ENCODE assay signal across 1 cellular context in the genomic region with DNA sequence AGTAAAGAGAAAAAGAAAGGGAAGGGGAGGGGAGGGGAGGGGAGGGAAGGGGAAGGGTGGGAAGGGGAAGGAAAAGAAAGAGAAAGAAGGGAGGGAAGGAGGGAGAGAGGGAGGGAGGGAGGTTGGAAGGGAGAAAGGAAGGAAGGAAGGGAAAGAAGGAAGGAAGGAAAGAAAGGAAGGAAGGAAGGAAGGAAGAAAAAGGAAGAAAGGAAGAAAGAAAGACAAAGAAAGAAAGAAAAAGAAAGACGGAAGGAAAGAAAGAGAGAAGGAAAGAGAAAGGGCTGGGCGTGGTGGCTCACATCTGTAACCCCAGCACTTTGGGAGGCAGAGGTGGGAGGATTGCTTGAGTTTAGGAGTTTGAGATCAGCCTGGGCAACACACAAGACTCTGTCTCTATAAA.
TF ChIP-seq lines count a peak whose summit lies in the region.

No MANE protein-coding gene starts in this region.

TF ChIP-seq in HEK293, 187 proteins besides CTCF, POLR2A, EP300 and RAD21 (continued from another document):
- TF ChIP-seq, protein P1, sequence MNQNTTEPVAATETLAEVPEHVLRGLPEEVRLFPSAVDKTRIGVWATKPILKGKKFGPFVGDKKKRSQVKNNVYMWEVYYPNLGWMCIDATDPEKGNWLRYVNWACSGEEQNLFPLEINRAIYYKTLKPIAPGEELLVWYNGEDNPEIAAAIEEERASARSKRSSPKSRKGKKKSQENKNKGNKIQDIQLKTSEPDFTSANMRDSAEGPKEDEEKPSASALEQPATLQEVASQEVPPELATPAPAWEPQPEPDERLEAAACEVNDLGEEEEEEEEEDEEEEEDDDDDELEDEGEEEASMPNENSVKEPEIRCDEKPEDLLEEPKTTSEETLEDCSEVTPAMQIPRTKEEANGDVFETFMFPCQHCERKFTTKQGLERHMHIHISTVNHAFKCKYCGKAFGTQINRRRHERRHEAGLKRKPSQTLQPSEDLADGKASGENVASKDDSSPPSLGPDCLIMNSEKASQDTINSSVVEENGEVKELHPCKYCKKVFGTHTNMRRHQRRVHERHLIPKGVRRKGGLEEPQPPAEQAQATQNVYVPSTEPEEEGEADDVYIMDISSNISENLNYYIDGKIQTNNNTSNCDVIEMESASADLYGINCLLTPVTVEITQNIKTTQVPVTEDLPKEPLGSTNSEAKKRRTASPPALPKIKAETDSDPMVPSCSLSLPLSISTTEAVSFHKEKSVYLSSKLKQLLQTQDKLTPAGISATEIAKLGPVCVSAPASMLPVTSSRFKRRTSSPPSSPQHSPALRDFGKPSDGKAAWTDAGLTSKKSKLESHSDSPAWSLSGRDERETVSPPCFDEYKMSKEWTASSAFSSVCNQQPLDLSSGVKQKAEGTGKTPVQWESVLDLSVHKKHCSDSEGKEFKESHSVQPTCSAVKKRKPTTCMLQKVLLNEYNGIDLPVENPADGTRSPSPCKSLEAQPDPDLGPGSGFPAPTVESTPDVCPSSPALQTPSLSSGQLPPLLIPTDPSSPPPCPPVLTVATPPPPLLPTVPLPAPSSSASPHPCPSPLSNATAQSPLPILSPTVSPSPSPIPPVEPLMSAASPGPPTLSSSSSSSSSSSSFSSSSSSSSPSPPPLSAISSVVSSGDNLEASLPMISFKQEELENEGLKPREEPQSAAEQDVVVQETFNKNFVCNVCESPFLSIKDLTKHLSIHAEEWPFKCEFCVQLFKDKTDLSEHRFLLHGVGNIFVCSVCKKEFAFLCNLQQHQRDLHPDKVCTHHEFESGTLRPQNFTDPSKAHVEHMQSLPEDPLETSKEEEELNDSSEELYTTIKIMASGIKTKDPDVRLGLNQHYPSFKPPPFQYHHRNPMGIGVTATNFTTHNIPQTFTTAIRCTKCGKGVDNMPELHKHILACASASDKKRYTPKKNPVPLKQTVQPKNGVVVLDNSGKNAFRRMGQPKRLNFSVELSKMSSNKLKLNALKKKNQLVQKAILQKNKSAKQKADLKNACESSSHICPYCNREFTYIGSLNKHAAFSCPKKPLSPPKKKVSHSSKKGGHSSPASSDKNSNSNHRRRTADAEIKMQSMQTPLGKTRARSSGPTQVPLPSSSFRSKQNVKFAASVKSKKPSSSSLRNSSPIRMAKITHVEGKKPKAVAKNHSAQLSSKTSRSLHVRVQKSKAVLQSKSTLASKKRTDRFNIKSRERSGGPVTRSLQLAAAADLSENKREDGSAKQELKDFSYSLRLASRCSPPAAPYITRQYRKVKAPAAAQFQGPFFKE (tag by site-specific recombination; IDR thresholded peaks at IDR 0.05; ENCODE audit: borderline replicate concordance), result no peak
- TF ChIP-seq, protein P2, sequence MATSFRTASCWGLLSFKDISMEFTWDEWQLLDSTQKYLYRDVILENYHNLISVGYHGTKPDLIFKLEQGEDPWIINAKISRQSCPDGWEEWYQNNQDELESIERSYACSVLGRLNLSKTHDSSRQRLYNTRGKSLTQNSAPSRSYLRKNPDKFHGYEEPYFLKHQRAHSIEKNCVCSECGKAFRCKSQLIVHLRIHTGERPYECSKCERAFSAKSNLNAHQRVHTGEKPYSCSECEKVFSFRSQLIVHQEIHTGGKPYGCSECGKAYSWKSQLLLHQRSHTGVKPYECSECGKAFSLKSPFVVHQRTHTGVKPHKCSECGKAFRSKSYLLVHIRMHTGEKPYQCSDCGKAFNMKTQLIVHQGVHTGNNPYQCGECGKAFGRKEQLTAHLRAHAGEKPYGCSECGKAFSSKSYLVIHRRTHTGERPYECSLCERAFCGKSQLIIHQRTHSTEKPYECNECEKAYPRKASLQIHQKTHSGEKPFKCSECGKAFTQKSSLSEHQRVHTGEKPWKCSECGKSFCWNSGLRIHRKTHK (tag by site-specific recombination; IDR thresholded peaks at IDR 0.05), result no peak
- TF ChIP-seq PRDM1 (tag by site-specific recombination; IDR thresholded peaks at IDR 0.05) (peak; percentile 69), ZNF76 (tag by site-specific recombination; IDR thresholded peaks at IDR 0.05; ENCODE audit: borderline replicate concordance, low read depth) (no peak), ZNF501 (tag by site-specific recombination; IDR thresholded peaks at IDR 0.05) (no peak), EGR2 (tag by site-specific recombination; IDR thresholded peaks at IDR 0.05; ENCODE audit: low read depth) (no peak), ZNF146 (tag by site-specific recombination; IDR thresholded peaks at IDR 0.05) (no peak)
- TF ChIP-seq, protein P3, sequence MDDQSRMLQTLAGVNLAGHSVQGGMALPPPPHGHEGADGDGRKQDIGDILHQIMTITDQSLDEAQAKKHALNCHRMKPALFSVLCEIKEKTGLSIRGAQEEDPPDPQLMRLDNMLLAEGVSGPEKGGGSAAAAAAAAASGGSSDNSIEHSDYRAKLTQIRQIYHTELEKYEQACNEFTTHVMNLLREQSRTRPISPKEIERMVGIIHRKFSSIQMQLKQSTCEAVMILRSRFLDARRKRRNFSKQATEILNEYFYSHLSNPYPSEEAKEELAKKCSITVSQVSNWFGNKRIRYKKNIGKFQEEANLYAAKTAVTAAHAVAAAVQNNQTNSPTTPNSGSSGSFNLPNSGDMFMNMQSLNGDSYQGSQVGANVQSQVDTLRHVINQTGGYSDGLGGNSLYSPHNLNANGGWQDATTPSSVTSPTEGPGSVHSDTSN (CRISPR knock-in tag; IDR thresholded peaks at IDR 0.05), result no peak
- TF ChIP-seq, protein P4, sequence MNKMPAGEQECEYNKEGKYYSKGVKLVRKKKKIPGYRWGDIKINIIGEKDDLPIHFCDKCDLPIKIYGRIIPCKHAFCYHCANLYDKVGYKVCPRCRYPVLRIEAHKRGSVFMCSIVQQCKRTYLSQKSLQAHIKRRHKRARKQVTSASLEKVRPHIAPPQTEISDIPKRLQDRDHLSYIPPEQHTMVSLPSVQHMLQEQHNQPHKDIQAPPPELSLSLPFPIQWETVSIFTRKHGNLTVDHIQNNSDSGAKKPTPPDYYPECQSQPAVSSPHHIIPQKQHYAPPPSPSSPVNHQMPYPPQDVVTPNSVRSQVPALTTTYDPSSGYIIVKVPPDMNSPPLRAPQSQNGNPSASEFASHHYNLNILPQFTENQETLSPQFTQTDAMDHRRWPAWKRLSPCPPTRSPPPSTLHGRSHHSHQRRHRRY (tag by site-specific recombination; IDR thresholded peaks at IDR 0.05), result no peak
